9 cellular contexts compared by ENCODE assay signal in the genomic region with DNA sequence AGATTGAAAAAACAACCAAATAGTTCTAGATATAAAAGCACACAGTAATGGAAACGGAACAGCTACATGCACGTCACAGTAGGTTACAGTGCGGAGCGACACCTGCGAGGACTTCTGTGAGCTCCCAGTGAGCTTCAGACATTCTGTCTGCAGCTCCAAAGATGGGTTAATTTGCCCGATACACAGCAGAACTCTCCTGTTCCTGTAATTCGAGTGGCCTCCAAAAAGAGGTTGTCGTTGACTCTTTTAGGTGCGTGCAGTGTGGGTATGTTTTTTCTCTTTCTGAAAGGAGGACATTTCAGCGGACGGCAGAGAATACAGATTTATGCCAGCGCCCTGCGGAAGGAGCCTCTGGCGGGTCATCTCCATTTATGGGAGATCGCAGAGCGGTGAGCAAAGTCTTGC. TPM values are rescaled to one million over a fixed set of nuclear protein-coding genes. Genes with fewer than 3 reads are reported as not detected.
DNase-seq lines count a peak whose midpoint lies in the region; TF ChIP-seq lines count a peak whose summit lies in the region.
"Had no signal": no experiment of that assay in that cellular context is flagged by ENCODE, and none has a peak within 500 bp of the region (broad histone marks: within the 10 kb centered on the region; RNA-seq: fewer than 3 reads in every experiment).

No MANE protein-coding gene starts in this region.

- H3K4me3 Mint-ChIP-seq in brain (peak overlapping the region; percentile 93 to 99 (median 97)), nephron (peak overlapping the region; percentile 31 to 64 (median 60))

- H2AFZ ChIP-seq in MM.1S (ENCODE audit: low read length): no peak overlapping the region

- no peaks in the 10 kb centered on the region for H4K20me1 ChIP-seq in MM.1S (ENCODE audit: insufficient read depth, low read length)

- TF ChIP-seq CTCF in MM.1S (IDR thresholded peaks at IDR 0.05; ENCODE audit: low read length): no peak
- TF ChIP-seq CTCF in brain (conservative IDR thresholded peaks at IDR 0.05): no peak
- TF ChIP-seq CTCF in nephron (IDR thresholded peaks at IDR 0.05; ENCODE audit: unreplicated experiment in 3 of 3): no peak

- H3K9me3 Mint-ChIP-seq in brain (peaks cover 0 to 18% (median 12%) of the 10 kb centered on the region in 5 experiments), nephron (peaks cover 6% of the 10 kb centered on the region)

- H3K79me2 ChIP-seq in MM.1S (ENCODE audit: low read length): no peaks in the 10 kb centered on the region

- no peaks in the 10 kb centered on the region for H3K36me3 ChIP-seq in ES-I3 (ENCODE audit: insufficient read depth, low read length)
- H3K36me3 ChIP-seq in MM.1S (replicated peaks; ENCODE audit: insufficient read depth, low read length): no peaks in the 10 kb centered on the region
- H3K36me3 ChIP-seq: heart right ventricle had no signal

- H3K27ac Mint-ChIP-seq in brain: peak overlapping the region in 3 of 5 experiments; percentile 26 to 60 (median 28)
- no peak overlapping the region for H3K27ac Mint-ChIP-seq in nephron

- DNase-seq in MM.1S: no peak
- no peak for DNase-seq in Ammon's horn (ENCODE audit: low spot score)
- DNase-seq in HuH-7.5 (ENCODE audit: low spot score): no peak
- DNase-seq in T1000 (lab: John Stamatoyannopoulos, UW): no peak
- DNase-seq: heart right ventricle had no signal

- H3K9me3 ChIP-seq in ES-I3 (ENCODE audit: control insufficient read depth, insufficient read depth, low read length): no peaks in the 10 kb centered on the region
- no peaks in the 10 kb centered on the region for H3K9me3 ChIP-seq in MM.1S (replicated peaks; ENCODE audit: insufficient read depth, low read length)
- H3K9me3 ChIP-seq: heart right ventricle had no signal

- H3K27me3 Mint-ChIP-seq in brain: peaks cover 97% of the 10 kb centered on the region
- H3K27me3 Mint-ChIP-seq in nephron (ENCODE audit: low read depth): peaks cover 98% of the 10 kb centered on the region

- no peaks in the 10 kb centered on the region for H3K4me1 ChIP-seq in ES-I3 (ENCODE audit: insufficient read depth, low read length)
- H3K4me1 ChIP-seq in MM.1S (ENCODE audit: low read length): no peaks in the 10 kb centered on the region

- no peaks in the 10 kb centered on the region for H3K9me2 ChIP-seq in MM.1S (replicated peaks; ENCODE audit: insufficient read depth, low read length)

- H3K9ac ChIP-seq in ES-I3 (ENCODE audit: low read depth, low read length) (peak overlapping the region; percentile 66; the same call in 1 of the 2 replicates), MM.1S (ENCODE audit: low read length) (no peak overlapping the region)

- no peak overlapping the region for H3K27ac ChIP-seq in MM.1S (ENCODE audit: low read length)
- H3K27ac ChIP-seq: heart right ventricle, skin epidermis had no signal

- H3K36me3 Mint-ChIP-seq in brain: no peaks in the 10 kb centered on the region
- H3K36me3 Mint-ChIP-seq in nephron (ENCODE audit: low read depth): peaks cover 5% of the 10 kb centered on the region

- H3K4me1 Mint-ChIP-seq in brain: peaks cover 38% of the 10 kb centered on the region
- peaks cover 16% of the 10 kb centered on the region for H3K4me1 Mint-ChIP-seq in nephron

- H3K4me2 ChIP-seq in MM.1S (ENCODE audit: low read depth, low read length): peak overlapping the region; percentile 55; the same call in 1 of the 2 replicates

- H3K27me3 ChIP-seq in MM.1S (replicated peaks; ENCODE audit: insufficient read depth, low read length): peaks cover 93% of the 10 kb centered on the region

- H3F3A ChIP-seq in MM.1S (ENCODE audit: insufficient read depth, low read length): no peaks in the 10 kb centered on the region

- no peak overlapping the region for H3K4me3 ChIP-seq in MM.1S (ENCODE audit: low read length)
- H3K4me3 ChIP-seq: skin epidermis had no signal

RNA-seq across cellular contexts. Expression of a gene that starts 2.9 kb away (rescaled TPM):
- not detected for polyA plus RNA-seq in brain (ENCODE audit: insufficient read depth, low read depth, low replicate concordance)
- polyA plus RNA-seq: heart right ventricle had no signal

RNA-seq across cellular contexts. Expression of a gene that starts 44.0 kb away (rescaled TPM):
- polyA plus RNA-seq in brain (ENCODE audit: insufficient read depth, low read depth, low replicate concordance): 3.5 TPM

RNA-seq across cellular contexts. Expression of a gene that starts 56.1 kb away (rescaled TPM):
- 30.4 TPM for polyA plus RNA-seq in brain (ENCODE audit: insufficient read depth, low read depth, low replicate concordance)

Comparison
In these comparisons a context has a peak if more than half of its experiments do, and no peak if none do; other contexts are left out.
1. H3K27ac Mint-ChIP-seq: peak in brain (3 of 5); none in nephron (0 of 3).